Comparison of ENCODE assay signal across 17 cellular contexts in genomic region chr2:71048096-71048495, GRCh38. TPM values are rescaled to one million over a fixed set of nuclear protein-coding genes. Genes with fewer than 3 reads are reported as not detected.
A peak's percentile ranks its signal among the peaks of the same experiment; 100 is the strongest.
DNase-seq lines count a peak whose midpoint lies in the region; ATAC-seq and TF ChIP-seq lines count a peak whose summit lies in the region.
"Had no signal": no experiment of that assay in that cellular context is flagged by ENCODE, and none has a peak within 500 bp of the region (broad histone marks: within the 10 kb centered on the region; RNA-seq: fewer than 3 reads in every experiment).

No MANE protein-coding gene starts in this region.

- H3K4me3 ChIP-seq in smooth muscle cell, result no peak overlapping the region
- H3K4me3 ChIP-seq: BLaER1 had no signal

- peak overlapping the region; percentile 17 for H3K9ac ChIP-seq in smooth muscle cell (ENCODE audit: low read depth)
- H3K9ac ChIP-seq: BLaER1 had no signal

- H3K36me3 ChIP-seq in smooth muscle cell (ENCODE audit: low read depth), result no peaks in the 10 kb centered on the region
- H3K36me3 ChIP-seq: BLaER1 had no signal

- H3K27ac Mint-ChIP-seq in activated naive CD8-positive, alpha-beta T cell, result peak overlapping the region; percentile 34
- H3K27ac Mint-ChIP-seq in activated naive CD8-positive, alpha-beta T cell treated with anti-CD3 and anti-CD28 coated beads for 36 hours, result no peak overlapping the region
- H3K27ac Mint-ChIP-seq in nephron progenitor cell, result peak overlapping the region; percentile 86
- H3K27ac Mint-ChIP-seq: H9, IgD-negative memory B cell had no signal

- DNase-seq in activated naive CD8-positive, alpha-beta T cell treated with anti-CD3 and anti-CD28 coated beads for 36 hours, result no peak
- no peak for DNase-seq in nephron progenitor cell
- DNase-seq in smooth muscle cell (lab: John Stamatoyannopoulos, UW; ENCODE audit: unreplicated experiment), result no peak
- no peak for DNase-seq in stimulated activated naive CD8-positive, alpha-beta T cell treated with anti-CD3 and anti-CD28 coated beads, Interleukin-15, Interleukin-2, amounts not matched to agents 100 U/mL and 50 U/mL, for 24 hours
- DNase-seq: 8988T; CD4-positive, alpha-beta memory T cell; DMS153; DMS79; GDM1; H9 had no signal

- peak overlapping the region; percentile 66 for H3K27ac ChIP-seq in smooth muscle cell (ENCODE audit: low read depth)
- H3K27ac ChIP-seq: BLaER1 had no signal

- 42% methylated on average over 7 of the region's 7 CpGs for WGBS in smooth muscle cell (ENCODE audit: low lambda C conversion rate)

- no peak overlapping the region for H2AFZ ChIP-seq in smooth muscle cell (ENCODE audit: low read depth)

- H4K20me1 ChIP-seq in smooth muscle cell (ENCODE audit: low read depth), result no peaks in the 10 kb centered on the region
- H4K20me1 ChIP-seq: BLaER1 had no signal

- H3K4me1 Mint-ChIP-seq in activated naive CD8-positive, alpha-beta T cell (ENCODE audit: low read depth), result peaks cover 9% of the 10 kb centered on the region
- peaks cover 8% of the 10 kb centered on the region for H3K4me1 Mint-ChIP-seq in activated naive CD8-positive, alpha-beta T cell treated with anti-CD3 and anti-CD28 coated beads for 36 hours
- H3K4me1 Mint-ChIP-seq in nephron progenitor cell, result peaks cover 21% of the 10 kb centered on the region
- H3K4me1 Mint-ChIP-seq: H9 had no signal

- H3K9me3 ChIP-seq in smooth muscle cell (replicated peaks; ENCODE audit: low read depth), result no peaks in the 10 kb centered on the region
- H3K9me3 ChIP-seq: BLaER1 had no signal

- H3K79me2 ChIP-seq in smooth muscle cell (ENCODE audit: low read depth), result no peaks in the 10 kb centered on the region

- H3K4me2 ChIP-seq in smooth muscle cell, result no peak overlapping the region
- H3K4me2 ChIP-seq: BLaER1 had no signal

- no peak overlapping the region for H3K4me3 Mint-ChIP-seq in activated naive CD8-positive, alpha-beta T cell
- no peak overlapping the region for H3K4me3 Mint-ChIP-seq in activated naive CD8-positive, alpha-beta T cell treated with anti-CD3 and anti-CD28 coated beads for 36 hours
- no peak overlapping the region for H3K4me3 Mint-ChIP-seq in nephron progenitor cell
- H3K4me3 Mint-ChIP-seq: CD14-positive monocyte; CD4-positive, alpha-beta memory T cell; H9; IgD-negative memory B cell had no signal

- no peaks in the 10 kb centered on the region for H3K36me3 Mint-ChIP-seq in activated naive CD8-positive, alpha-beta T cell
- no peaks in the 10 kb centered on the region for H3K36me3 Mint-ChIP-seq in activated naive CD8-positive, alpha-beta T cell treated with anti-CD3 and anti-CD28 coated beads for 36 hours
- H3K36me3 Mint-ChIP-seq in nephron progenitor cell (ENCODE audit: low read depth), result no peaks in the 10 kb centered on the region
- H3K36me3 Mint-ChIP-seq: CD4-positive, alpha-beta memory T cell; IgD-negative memory B cell had no signal

- no peaks in the 10 kb centered on the region for H3F3A ChIP-seq in smooth muscle cell (ENCODE audit: low read depth)

- peaks cover 4% of the 10 kb centered on the region for H3K4me1 ChIP-seq in smooth muscle cell (ENCODE audit: low read depth)
- H3K4me1 ChIP-seq: BLaER1 had no signal

- peaks cover 6% of the 10 kb centered on the region for H3K27me3 ChIP-seq in smooth muscle cell (ENCODE audit: low read depth)
- H3K27me3 ChIP-seq: BLaER1 had no signal

- ATAC-seq in stimulated activated naive CD8-positive, alpha-beta T cell treated with anti-CD3 and anti-CD28 coated beads, Interleukin-15, Interleukin-2, amounts not matched to agents 100 U/mL and 50 U/mL, for 24 hours, result no peak
- ATAC-seq in HG03095 (IDR thresholded peaks at IDR 0.05; ENCODE audit: unreplicated experiment) (no peak), GM19455 (IDR thresholded peaks at IDR 0.05; ENCODE audit: unreplicated experiment) (no peak)
- ATAC-seq: HepG2 had no signal

- H3K9me3 Mint-ChIP-seq in activated naive CD8-positive, alpha-beta T cell (ENCODE audit: low read depth), result no peaks in the 10 kb centered on the region
- no peaks in the 10 kb centered on the region for H3K9me3 Mint-ChIP-seq in activated naive CD8-positive, alpha-beta T cell treated with anti-CD3 and anti-CD28 coated beads for 36 hours
- H3K9me3 Mint-ChIP-seq in nephron progenitor cell, result no peaks in the 10 kb centered on the region
- H3K9me3 Mint-ChIP-seq: CD4-positive, alpha-beta memory T cell; H9; IgD-negative memory B cell had no signal

- H3K27me3 Mint-ChIP-seq in activated naive CD8-positive, alpha-beta T cell, result peaks cover 4% of the 10 kb centered on the region
- peaks cover 8% of the 10 kb centered on the region for H3K27me3 Mint-ChIP-seq in activated naive CD8-positive, alpha-beta T cell treated with anti-CD3 and anti-CD28 coated beads for 36 hours
- peaks cover 22% of the 10 kb centered on the region for H3K27me3 Mint-ChIP-seq in nephron progenitor cell (ENCODE audit: low read depth, poor library complexity)

- TF ChIP-seq CTCF in nephron progenitor cell (IDR thresholded peaks at IDR 0.05) (no peak), smooth muscle cell (IDR thresholded peaks at IDR 0.05; ENCODE audit: borderline replicate concordance, insufficient read depth, poor library complexity, severe bottlenecking) (no peak)

RNA-seq across cellular contexts. Expression of gene NAGK, which starts 20.4 kb away (rescaled TPM):
- total RNA-seq in activated naive CD8-positive, alpha-beta T cell treated with anti-CD3 and anti-CD28 coated beads for 36 hours, result 10 to 100 TPM; 55.6 to 62.1 TPM
- total RNA-seq in smooth muscle cell, result 105 and 116 TPM in 2 replicates
- polyA plus RNA-seq in smooth muscle cell, result 135 and 191 TPM in 2 replicates

RNA-seq across cellular contexts. Expression of gene TEX261, which starts 53.4 kb away (rescaled TPM):
- 10 to 100 TPM; 81.6 to 87.2 TPM for total RNA-seq in activated naive CD8-positive, alpha-beta T cell treated with anti-CD3 and anti-CD28 coated beads for 36 hours
- 35.2 and 43.5 TPM in 2 replicates for total RNA-seq in smooth muscle cell
- 28.7 and 29.3 TPM in 2 replicates for polyA plus RNA-seq in smooth muscle cell
